10 cellular contexts compared by ENCODE assay signal in the genomic region with DNA sequence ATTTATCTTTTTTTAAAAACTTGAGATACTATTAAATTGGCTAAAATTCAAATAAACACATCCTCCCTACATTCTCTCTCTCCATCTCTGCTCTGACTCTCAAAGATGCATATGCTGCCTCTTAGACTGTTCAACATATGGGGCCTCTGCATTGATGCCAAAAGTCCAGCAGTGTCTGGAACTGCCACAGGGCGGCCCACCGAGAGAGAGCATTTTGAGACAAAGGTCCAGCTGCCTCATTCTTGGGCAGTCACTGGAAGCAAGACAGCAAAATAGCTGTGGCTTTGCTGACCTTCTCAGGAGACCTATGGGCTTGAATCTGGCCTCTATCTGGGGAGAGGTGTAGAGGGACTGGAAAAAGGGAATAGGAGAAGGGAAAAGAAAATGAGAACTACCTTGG. TPM values are rescaled to one million over a fixed set of nuclear protein-coding genes. Genes with fewer than 3 reads are reported as not detected.
A peak's percentile ranks its signal among the peaks of the same experiment; 100 is the strongest.
DNase-seq lines count a peak whose midpoint lies in the region; ATAC-seq and TF ChIP-seq lines count a peak whose summit lies in the region.
"Had no signal": no experiment of that assay in that cellular context is flagged by ENCODE, and none has a peak within 500 bp of the region (broad histone marks: within the 10 kb centered on the region; RNA-seq: fewer than 3 reads in every experiment).

No MANE protein-coding gene starts in this region.

- no peak overlapping the region for H3K4me2 ChIP-seq in smooth muscle cell

- H3K4me1 ChIP-seq in smooth muscle cell (ENCODE audit: low read depth), result no peaks in the 10 kb centered on the region
- H3K4me1 ChIP-seq: lower lobe of right lung had no signal

- H3K27me3 ChIP-seq in BJ (ENCODE audit: control insufficient read depth, insufficient read depth, low read length) (no peaks in the 10 kb centered on the region), smooth muscle cell (ENCODE audit: low read depth) (no peaks in the 10 kb centered on the region), H7 (ENCODE audit: control insufficient read depth, insufficient read depth, low read length) (no peaks in the 10 kb centered on the region)

- TF ChIP-seq CTCF in BJ (IDR thresholded peaks at IDR 0.05; ENCODE audit: insufficient read depth, low read depth, low read length) (peak; percentile 32; the same call in 1 of the 2 replicates), smooth muscle cell (IDR thresholded peaks at IDR 0.05; ENCODE audit: borderline replicate concordance, insufficient read depth, poor library complexity, severe bottlenecking) (no peak)

- H3K36me3 ChIP-seq in BJ (ENCODE audit: control insufficient read depth, insufficient read depth, low read length) (no peaks in the 10 kb centered on the region), smooth muscle cell (ENCODE audit: low read depth) (peaks cover 6% of the 10 kb centered on the region), H7 (replicated peaks; ENCODE audit: control insufficient read depth, insufficient read depth, low read length) (no peaks in the 10 kb centered on the region)
- H3K36me3 ChIP-seq: lower lobe of right lung had no signal

- no peak overlapping the region for H2AFZ ChIP-seq in smooth muscle cell (ENCODE audit: low read depth)

- whole genome bisulfite sequencing in smooth muscle cell (ENCODE audit: low lambda C conversion rate), result 62% methylated on average over 2 of the region's 2 CpGs

- ATAC-seq in GM18909 (IDR thresholded peaks at IDR 0.05; ENCODE audit: poor library complexity, unreplicated experiment) (no peak), GM21381 (IDR thresholded peaks at IDR 0.05; ENCODE audit: unreplicated experiment) (no peak)
- ATAC-seq: lower lobe of right lung had no signal

- no peak overlapping the region for H3K4me3 ChIP-seq in BJ (ENCODE audit: low read depth, low read length)
- no peak overlapping the region for H3K4me3 ChIP-seq in smooth muscle cell
- H3K4me3 ChIP-seq in H7 (ENCODE audit: insufficient read depth, low read depth, low read length), result no peak overlapping the region
- H3K4me3 ChIP-seq: lower lobe of right lung had no signal

- H3K9me3 ChIP-seq in smooth muscle cell (replicated peaks; ENCODE audit: low read depth), result no peaks in the 10 kb centered on the region

- no peak overlapping the region for H3K27ac ChIP-seq in smooth muscle cell (ENCODE audit: low read depth)
- H3K27ac ChIP-seq: lower lobe of right lung had no signal

- DNase-seq in BJ (ENCODE audit: low read depth), result no peak
- peak; percentile 24 for DNase-seq in HT1080 (ENCODE audit: low read depth)
- peak; percentile 40 for DNase-seq in SW480 (ENCODE audit: low spot score)
- DNase-seq in iPS-NIHi11 (ENCODE audit: low spot score), result peak; percentile 20
- DNase-seq in smooth muscle cell (lab: John Stamatoyannopoulos, UW; ENCODE audit: unreplicated experiment), result no peak
- DNase-seq in H7, result no peak
- DNase-seq: central memory CD4-positive, alpha-beta T cell; lower lobe of right lung had no signal

- no peaks in the 10 kb centered on the region for H4K20me1 ChIP-seq in smooth muscle cell (ENCODE audit: low read depth)

- no peaks in the 10 kb centered on the region for H3K79me2 ChIP-seq in smooth muscle cell (ENCODE audit: low read depth)

- H3K9ac ChIP-seq in smooth muscle cell (ENCODE audit: low read depth), result no peak overlapping the region

- no peaks in the 10 kb centered on the region for H3F3A ChIP-seq in smooth muscle cell (ENCODE audit: low read depth)

- CTCF ChIA-PET in BJ (lab: Yijun Ruan, JAX), result interaction anchor here (0.6 to 2.0 kb wide), 5 partner anchors 11 to 451 kb away, joined by 3 to 5 read pairs (median 4); no protein-coding TSS in a partner anchor

- POLR2A ChIA-PET in BJ (lab: Charles Lee), result no interaction called here

RNA-seq across cellular contexts. Expression of a gene that starts 12.9 kb away (rescaled TPM):
- polyA plus RNA-seq in BJ (2011; rRNA removed), result not detected in 2 replicates
- 0.31 and 0.38 TPM in 2 replicates for polyA minus RNA-seq in BJ (2011; rRNA and poly(A)+ RNA removed)
- not detected in 2 replicates for total RNA-seq in HT1080 (2014; rRNA removed; shearing (Covaris generic))
- 0.03 TPM in 1 of 2 replicates, not detected in the other for polyA plus RNA-seq in HT1080 (2015; cell fraction: cytosol; rRNA removed)
- 0.06 TPM in 1 of 2 replicates, not detected in the other for polyA plus RNA-seq in HT1080 (2015; cell fraction: nucleus; rRNA removed)
- total RNA-seq in smooth muscle cell, result 0.13 and 0.22 TPM in 2 replicates
- polyA plus RNA-seq in smooth muscle cell, result not detected in 2 replicates
- total RNA-seq in H7 (2014; rRNA removed; shearing (Covaris generic)), result not detected in 2 replicates
- total RNA-seq: lower lobe of right lung had no signal

RNA-seq across cellular contexts. Expression of a gene that starts 40.6 kb away (rescaled TPM):
- 2.3 TPM in 2 replicates for polyA plus RNA-seq in BJ (2011; rRNA removed)
- polyA minus RNA-seq in BJ (2011; rRNA and poly(A)+ RNA removed), result 4.3 and 5.9 TPM in 2 replicates
- total RNA-seq in HT1080 (2014; rRNA removed; shearing (Covaris generic)), result 8.1 and 8.5 TPM in 2 replicates
- polyA plus RNA-seq in HT1080 (2015; cell fraction: cytosol; rRNA removed), result 4.2 and 6.5 TPM in 2 replicates
- polyA plus RNA-seq in HT1080 (2015; cell fraction: nucleus; rRNA removed), result 6.3 and 6.6 TPM in 2 replicates
- total RNA-seq in smooth muscle cell, result 17.7 and 19.2 TPM in 2 replicates
- 5.8 and 8.4 TPM in 2 replicates for polyA plus RNA-seq in smooth muscle cell
- 23.0 and 26.8 TPM in 2 replicates for total RNA-seq in H7 (2014; rRNA removed; shearing (Covaris generic))

Comparison
In these comparisons a context has a peak if more than half of its experiments do, and no peak if none do; other contexts are left out.
1. DNase-seq: peak in HT1080 (single experiment), SW480 (single experiment) and iPS-NIHi11 (single experiment); none in BJ (single experiment), smooth muscle cell (single experiment) and H7 (single experiment).